Comparison of ENCODE assay signal across 8 cellular contexts in the genomic region with DNA sequence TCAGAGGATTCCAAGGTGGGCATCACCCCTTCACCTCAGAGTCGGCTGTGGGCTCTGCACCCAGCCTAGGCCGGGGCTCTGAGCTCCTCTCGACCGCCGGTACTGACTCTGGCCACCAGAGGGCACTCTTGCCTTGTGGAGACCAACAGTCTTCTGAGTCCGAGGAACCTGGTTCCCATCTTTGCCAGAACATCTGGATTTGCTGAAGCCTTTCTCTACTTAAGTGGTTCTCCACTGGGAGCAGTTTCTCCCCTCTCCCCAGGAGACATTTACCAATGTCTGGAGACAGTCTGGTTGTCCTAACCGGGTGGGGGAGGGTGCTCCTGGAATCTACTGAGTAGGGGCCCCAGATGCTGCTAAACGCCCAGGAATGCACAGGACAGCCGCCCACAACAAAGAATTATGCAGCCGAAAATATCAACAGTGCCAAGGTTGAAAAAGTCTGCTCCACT. TPM values are rescaled to one million over a fixed set of nuclear protein-coding genes. Genes with fewer than 3 reads are reported as not detected.
DNase-seq lines count a peak whose midpoint lies in the region; ATAC-seq and TF ChIP-seq lines count a peak whose summit lies in the region.

No MANE protein-coding gene starts in this region.

- H3K36me3 Mint-ChIP-seq in WTC11: no peaks in the 10 kb centered on the region

- peak; percentile 94 for ATAC-seq in WTC11

- peak; percentile 88 for TF ChIP-seq CTCF in WTC11 (IDR thresholded peaks at IDR 0.05)

- H3K9me3 Mint-ChIP-seq in WTC11: no peaks in the 10 kb centered on the region

- H3K4me3 Mint-ChIP-seq in WTC11: no peak overlapping the region

- in situ Hi-C loops in T47D (cut with HindIII; ENCODE audit: low pct_unique_long_range_greater_than_20kb, low sequenced_read_pairs): no loop called here

- peak; percentile 93 for DNase-seq in AG08395 (ENCODE audit: low spot score)
- peak; percentile 80 for DNase-seq in GM19240 (ENCODE audit: insufficient read length, low spot score)
- peak; percentile 91 for DNase-seq in NCI-H2196 (lab: John Stamatoyannopoulos, UW; ENCODE audit: unreplicated experiment)
- peak; percentile 96 for DNase-seq in WTC11 (ENCODE audit: low spot score)
- peak; percentile 82 to 87 for DNase-seq in T47D (ENCODE audit: low read depth in 1 of 2, low spot score in 1 of 2)
- peak; percentile 95 for DNase-seq in inferior parietal cortex (ENCODE audit: extremely low spot score)
- peak; percentile 76 to 91 (median 84) for DNase-seq in stimulated activated CD4-positive, alpha-beta T cell treated with anti-CD3 and anti-CD28 coated beads, Interleukin-12 subunit alpha, Interleukin-12 subunit beta, amount 100 ng/mL, for 48 hours (ENCODE audit: low read depth in 2 of 3, low spot score in 1 of 3)
- DNase-seq in GF-D8 (lab: John Stamatoyannopoulos, UW): no peak

- no peak overlapping the region for H3K27ac Mint-ChIP-seq in WTC11

- peaks cover 23% of the 10 kb centered on the region for H3K4me1 Mint-ChIP-seq in WTC11

- no peaks in the 10 kb centered on the region; the same call in 1 of the 2 replicates for H3K27me3 Mint-ChIP-seq in WTC11 (ENCODE audit: low read depth)

- CTCF ChIA-PET in WTC11 (lab: Charles Lee): interaction anchor here (0.5 to 7.7 kb wide), 61 partner anchors 10 to 415 kb away, joined by 3 to 304 read pairs (median 5); partner anchors contain the start of genes ETV3 and ETV3L

- POLR2A ChIA-PET in WTC11 (lab: Charles Lee): interaction anchor here (0.6 to 0.7 kb wide), 2 partner anchors 24 to 66 kb away, joined by 3 to 4 read pairs; no protein-coding TSS in a partner anchor

TF ChIP-seq in WTC11, 78 proteins besides CTCF, POLR2A, EP300 and RAD21:
- TF ChIP-seq, protein P1, sequence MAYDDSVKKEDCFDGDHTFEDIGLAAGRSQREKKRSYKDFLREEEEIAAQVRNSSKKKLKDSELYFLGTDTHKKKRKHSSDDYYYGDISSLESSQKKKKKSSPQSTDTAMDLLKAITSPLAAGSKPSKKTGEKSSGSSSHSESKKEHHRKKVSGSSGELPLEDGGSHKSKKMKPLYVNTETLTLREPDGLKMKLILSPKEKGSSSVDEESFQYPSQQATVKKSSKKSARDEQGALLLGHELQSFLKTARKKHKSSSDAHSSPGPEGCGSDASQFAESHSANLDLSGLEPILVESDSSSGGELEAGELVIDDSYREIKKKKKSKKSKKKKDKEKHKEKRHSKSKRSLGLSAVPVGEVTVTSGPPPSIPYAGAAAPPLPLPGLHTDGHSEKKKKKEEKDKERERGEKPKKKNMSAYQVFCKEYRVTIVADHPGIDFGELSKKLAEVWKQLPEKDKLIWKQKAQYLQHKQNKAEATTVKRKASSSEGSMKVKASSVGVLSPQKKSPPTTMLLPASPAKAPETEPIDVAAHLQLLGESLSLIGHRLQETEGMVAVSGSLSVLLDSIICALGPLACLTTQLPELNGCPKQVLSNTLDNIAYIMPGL (CRISPR knock-in tag; IDR thresholded peaks at IDR 0.05): peak; percentile 59; the same call in 1 of the 2 replicates
- TF ChIP-seq HMGA2 (CRISPR knock-in tag; IDR thresholded peaks at IDR 0.05) (no peak), GTF2I (CRISPR knock-in tag; conservative IDR thresholded peaks at IDR 0.05) (no peak), ZNF423 (CRISPR knock-in tag; IDR thresholded peaks at IDR 0.05) (peak; percentile 39; the same call in 1 of the 2 replicates)
- TF ChIP-seq, protein P2, sequence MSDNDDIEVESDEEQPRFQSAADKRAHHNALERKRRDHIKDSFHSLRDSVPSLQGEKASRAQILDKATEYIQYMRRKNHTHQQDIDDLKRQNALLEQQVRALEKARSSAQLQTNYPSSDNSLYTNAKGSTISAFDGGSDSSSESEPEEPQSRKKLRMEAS (CRISPR knock-in tag; IDR thresholded peaks at IDR 0.05): 0 out of 2 replicates have a peak, but pooled peaks have one; percentile 27

RNA-seq across cellular contexts. Expression of gene ETV3L, which starts 9.4 kb away (rescaled TPM):
- total RNA-seq in WTC11 (2021): 0.13 to 0.30 TPM (median 0.25 TPM) in 3 replicates

RNA-seq across cellular contexts. Expression of gene ARHGEF11, which starts 44.7 kb away (rescaled TPM):
- total RNA-seq in WTC11 (2021): 31.8 to 38.1 TPM (median 32.8 TPM) in 3 replicates

RNA-seq across cellular contexts. Expression of gene ETV3, which starts 48.0 kb away (rescaled TPM):
- total RNA-seq in WTC11 (2021): 21.3 to 26.0 TPM (median 22.1 TPM) in 3 replicates
